In genomic region chr1:243851129-243851756, GRCh38 we compare ENCODE assay signal across 8 cellular contexts. TPM values are rescaled to one million over a fixed set of nuclear protein-coding genes. Genes with fewer than 3 reads are reported as not detected.
DNase-seq lines count a peak whose midpoint lies in the region; ATAC-seq and TF ChIP-seq lines count a peak whose summit lies in the region.

No MANE protein-coding gene starts in this region.

- peak; percentile 62 for DNase-seq in A172 (ENCODE audit: low spot score)
- no peak for DNase-seq in GM06990 (ENCODE audit: extremely low read depth, insufficient read length)
- DNase-seq in SJSA1 (ENCODE audit: low read depth in 1 of 2, low spot score in 2 of 2) = peak in 1 of 2 experiments; percentile 66
- peak; percentile 5 for DNase-seq in fibroblast of gingiva (ENCODE audit: low read depth)
- DNase-seq in epidermal melanocyte (ENCODE audit: insufficient read length, low spot score) = no peak

- H3K4me3 ChIP-seq in GM06990 (replicated peaks; ENCODE audit: low read depth, low read length) (peak overlapping the region; percentile 75), SJSA1 (peak overlapping the region; percentile 86), parathyroid adenoma (ENCODE audit: low read depth, low read length) (peak overlapping the region; percentile 66)

- H3K9me3 ChIP-seq in SJSA1 (replicated peaks) (no peaks in the 10 kb centered on the region), parathyroid adenoma (ENCODE audit: control insufficient read depth, low read length) (no peaks in the 10 kb centered on the region)

- H3K4me1 ChIP-seq in SJSA1 (replicated peaks) = peaks cover 20% of the 10 kb centered on the region
- no peaks in the 10 kb centered on the region for H3K4me1 ChIP-seq in parathyroid adenoma

- peak overlapping the region; percentile 98 for H3K27ac ChIP-seq in SJSA1
- H3K27ac ChIP-seq in parathyroid adenoma = peak overlapping the region; percentile 80

- H3K36me3 ChIP-seq in GM06990 (ENCODE audit: control insufficient read depth, insufficient read depth, low read length) = no peaks in the 10 kb centered on the region
- peaks cover 6% of the 10 kb centered on the region for H3K36me3 ChIP-seq in SJSA1
- H3K36me3 ChIP-seq in parathyroid adenoma (ENCODE audit: control insufficient read depth, insufficient read depth, low read length) = no peaks in the 10 kb centered on the region

- TF ChIP-seq CTCF in GM06990 (IDR thresholded peaks at IDR 0.05; ENCODE audit: insufficient read depth, low read length, poor library complexity, severe bottlenecking) (no peak), parathyroid adenoma (IDR thresholded peaks at IDR 0.05) (no peak)

- H3K4me2 ChIP-seq in parathyroid adenoma (ENCODE audit: low read length) = peak overlapping the region; percentile 95

- H3K9ac ChIP-seq in parathyroid adenoma = peak overlapping the region; percentile 11

- H2AFZ ChIP-seq in parathyroid adenoma = peak overlapping the region; percentile 75

- no peaks in the 10 kb centered on the region for H3K27me3 ChIP-seq in GM06990 (replicated peaks; ENCODE audit: control insufficient read depth, insufficient read depth, low read length)
- H3K27me3 ChIP-seq in SJSA1 (replicated peaks) = no peaks in the 10 kb centered on the region
- no peaks in the 10 kb centered on the region for H3K27me3 ChIP-seq in parathyroid adenoma (ENCODE audit: control insufficient read depth, insufficient read depth, low read length)

- ATAC-seq in GM19328 (IDR thresholded peaks at IDR 0.05; ENCODE audit: unreplicated experiment) (no peak), HG03280 (IDR thresholded peaks at IDR 0.05; ENCODE audit: unreplicated experiment) (no peak)

- H3K79me2 ChIP-seq in parathyroid adenoma = no peaks in the 10 kb centered on the region

RNA-seq across cellular contexts. Expression of gene AKT3, which starts 1.2 kb away (rescaled TPM):
- 42.1 and 56.9 TPM in 2 replicates for total RNA-seq in A172 (2014; rRNA removed; shearing (Covaris generic))
- 33.7 and 55.0 TPM in 2 replicates for total RNA-seq in SJSA1 (2014; rRNA removed; shearing (Covaris generic))

Comparison
In these comparisons a context has a peak if more than half of its experiments do, and no peak if none do; other contexts are left out.
1. DNase-seq: peak in A172 (single experiment) and fibroblast of gingiva (single experiment); none in GM06990 (single experiment) and epidermal melanocyte (single experiment).
2. Peak in every context shown above with its lines, with median percentiles within 50 percentile points of each other: H3K4me3 ChIP-seq.